In the genomic region with DNA sequence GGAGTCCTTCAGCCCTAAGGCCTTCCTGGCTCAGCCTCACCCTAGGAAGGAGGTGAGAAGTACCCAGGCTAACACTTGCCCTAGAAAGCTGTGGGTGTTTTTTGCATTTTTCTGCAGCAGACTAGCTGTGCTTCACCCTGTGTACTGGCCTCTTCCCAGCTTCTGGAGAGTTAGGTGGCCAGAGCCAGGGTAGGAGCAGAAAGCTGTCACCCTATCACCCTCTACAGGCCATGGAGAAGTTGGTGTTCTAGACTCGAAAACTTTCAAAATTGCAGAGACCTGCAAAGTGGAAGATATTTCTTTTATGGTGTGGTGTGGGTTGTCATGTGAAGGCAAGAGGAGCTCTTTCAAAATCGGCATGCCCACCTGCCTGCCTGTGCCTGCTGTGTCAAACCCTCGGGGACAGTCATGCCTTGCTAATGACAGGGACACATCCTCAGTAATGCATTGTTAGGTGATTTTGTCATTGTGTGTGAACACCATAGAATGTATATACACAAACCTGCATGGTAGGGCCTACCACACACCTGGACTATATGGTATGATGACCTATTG, we compare ENCODE assay signal across 18 cellular contexts. TPM values are rescaled to one million over a fixed set of nuclear protein-coding genes. Genes with fewer than 3 reads are reported as not detected.
DNase-seq lines count a peak whose midpoint lies in the region; ATAC-seq and TF ChIP-seq lines count a peak whose summit lies in the region.
"Had no signal": no experiment of that assay in that cellular context is flagged by ENCODE, and none has a peak within 500 bp of the region (broad histone marks: within the 10 kb centered on the region; RNA-seq: fewer than 3 reads in every experiment).

No MANE protein-coding gene starts in this region.

- H3K4me3 ChIP-seq in GM12864 (ENCODE audit: low read depth, low read length), result no peak overlapping the region
- no peak overlapping the region for H3K4me3 ChIP-seq in Karpas-422 (ENCODE audit: low read length)
- H3K4me3 ChIP-seq in dorsolateral prefrontal cortex, result no peak overlapping the region
- H3K4me3 ChIP-seq: GM23248, sigmoid colon, SK-N-MC had no signal

- H3K4me1 Mint-ChIP-seq in Calu3 (ENCODE audit: low read depth, unreplicated experiment), result no peaks in the 10 kb centered on the region

- TF ChIP-seq CTCF in GM12864 (IDR thresholded peaks at IDR 0.05; ENCODE audit: low read depth, low read length, missing control alignments), result peak; percentile 32
- TF ChIP-seq CTCF in dorsolateral prefrontal cortex (IDR thresholded peaks at IDR 0.05 in 54 of 56, conservative IDR thresholded peaks at IDR 0.05 in 2 of 56; ENCODE audit: low read depth in 1 of 56, partially characterized antibody in 56 of 56), result peak in 36 of 56 donors; percentile 7 to 58 (median 24)
- TF ChIP-seq CTCF in Calu3 (IDR thresholded peaks at IDR 0.05; ENCODE audit: unreplicated experiment), result no peak
- TF ChIP-seq CTCF in GM10266 (IDR thresholded peaks at IDR 0.05; ENCODE audit: control insufficient read depth, insufficient read depth, low read depth, missing control alignments), result no peak

- H3K4me2 ChIP-seq in Karpas-422 (ENCODE audit: low read depth, low read length, poor library complexity, severe bottlenecking), result no peak overlapping the region

- intact Hi-C loops in dorsolateral prefrontal cortex (cut with DNase I), result loop anchor here in 1 of 2 donors (2.0 kb wide), 1 partner anchor 549 kb away; no protein-coding TSS in a partner anchor
- intact Hi-C loops in Calu3 (cut with micrococcal nuclease; ENCODE audit: unreplicated experiment), result no loop called here

- no peaks in the 10 kb centered on the region for H3K9me3 ChIP-seq in Karpas-422 (ENCODE audit: low read length)
- H3K9me3 ChIP-seq: sigmoid colon had no signal

- no peak overlapping the region for H3K4me3 Mint-ChIP-seq in Calu3 (ENCODE audit: low read depth, unreplicated experiment)
- H3K4me3 Mint-ChIP-seq: activated CD4-positive, alpha-beta memory T cell treated with anti-CD3 and anti-CD28 coated beads for 36 hours; activated naive CD8-positive, alpha-beta T cell; activated T-cell treated with anti-CD3 and anti-CD28 coated beads, Interleukin-2, amount 50 U/mL, for 4 hours; dendritic cell treated with granulocyte-macrophage colony-stimulating factor and Interleukin-4, amounts not matched to agents 40 ng/mL and 50 ng/mL, for 4 days had no signal

- CTCF ChIA-PET in Calu3 (lab: Charles Lee), result no interaction called here

- H3K27me3 Mint-ChIP-seq in Calu3 (ENCODE audit: unreplicated experiment), result peaks cover 22% of the 10 kb centered on the region
- H3K27me3 Mint-ChIP-seq: activated CD4-positive, alpha-beta memory T cell treated with anti-CD3 and anti-CD28 coated beads for 36 hours; activated naive CD8-positive, alpha-beta T cell; dendritic cell treated with granulocyte-macrophage colony-stimulating factor and Interleukin-4, amounts not matched to agents 40 ng/mL and 50 ng/mL, for 4 days had no signal

- DNase-seq in GM12864 (ENCODE audit: low read depth), result no peak
- DNase-seq in Karpas-422, result peak; percentile 70
- DNase-seq in dorsolateral prefrontal cortex, result no peak
- peak; percentile 55 for DNase-seq in pons (ENCODE audit: low spot score)
- no peak for DNase-seq in Calu3
- DNase-seq in GM10266 (ENCODE audit: extremely low spot score), result no peak
- DNase-seq: activated CD4-positive, alpha-beta memory T cell treated with anti-CD3 and anti-CD28 coated beads for 36 hours; activated T-cell treated with anti-CD3 and anti-CD28 coated beads, Interleukin-2, amount 50 U/mL, for 4 hours; brain microvascular endothelial cell; DMS153; GM23248; NCI-H146; NCI-H226; sigmoid colon had no signal

- BruUV-seq in Calu3 (replicated peaks; lab: Mats Ljungman, UMichigan), result no TSS peak

- peak overlapping the region; percentile 98 for H3K27ac ChIP-seq in Karpas-422 (ENCODE audit: low read length)
- peak overlapping the region in 29 of 59 donors; percentile 7 to 65 (median 37) for H3K27ac ChIP-seq in dorsolateral prefrontal cortex
- H3K27ac ChIP-seq: brain microvascular endothelial cell, GM23248, sigmoid colon, SK-N-MC had no signal

- ATAC-seq in HG03196 (IDR thresholded peaks at IDR 0.05; ENCODE audit: unreplicated experiment), result no peak
- ATAC-seq: activated T-cell treated with anti-CD3 and anti-CD28 coated beads, Interleukin-2, amount 50 U/mL, for 4 hours had no signal

- no peaks in the 10 kb centered on the region; the same call in 1 of the 2 replicates for H4K20me1 ChIP-seq in Karpas-422 (ENCODE audit: insufficient read depth, low read depth, low read length)

- no peaks in the 10 kb centered on the region for H3K79me2 ChIP-seq in Karpas-422 (ENCODE audit: low read length)

- H3K4me1 ChIP-seq in Karpas-422 (ENCODE audit: low read length), result peaks cover 99% of the 10 kb centered on the region
- H3K4me1 ChIP-seq: sigmoid colon had no signal

- no peaks in the 10 kb centered on the region for H3K9me2 ChIP-seq in Karpas-422 (replicated peaks; ENCODE audit: insufficient read depth, low read length)

- H2AFZ ChIP-seq in Karpas-422 (ENCODE audit: low read length), result no peak overlapping the region
- H2AFZ ChIP-seq: GM23248 had no signal

- no peaks in the 10 kb centered on the region for H3K27me3 ChIP-seq in Karpas-422 (ENCODE audit: low read length)
- no peaks in the 10 kb centered on the region for H3K27me3 ChIP-seq in dorsolateral prefrontal cortex
- H3K27me3 ChIP-seq: brain microvascular endothelial cell, sigmoid colon had no signal

- H3K36me3 Mint-ChIP-seq in Calu3 (ENCODE audit: insufficient read depth, unreplicated experiment), result no peaks in the 10 kb centered on the region

- H3K9ac ChIP-seq in Karpas-422 (ENCODE audit: low read length), result peak overlapping the region; percentile 28; the same call in 1 of the 2 replicates
- H3K9ac ChIP-seq: GM23248 had no signal

- no peaks in the 10 kb centered on the region for H3K9me3 Mint-ChIP-seq in Calu3 (ENCODE audit: low read depth, unreplicated experiment)
- H3K9me3 Mint-ChIP-seq: activated CD4-positive, alpha-beta memory T cell treated with anti-CD3 and anti-CD28 coated beads for 36 hours; activated T-cell treated with anti-CD3 and anti-CD28 coated beads, Interleukin-2, amount 50 U/mL, for 4 hours; dendritic cell treated with granulocyte-macrophage colony-stimulating factor and Interleukin-4, amounts not matched to agents 40 ng/mL and 50 ng/mL, for 4 days had no signal

- peaks cover 69% of the 10 kb centered on the region for H3K36me3 ChIP-seq in Karpas-422 (ENCODE audit: insufficient read depth, low read length)
- H3K36me3 ChIP-seq: sigmoid colon had no signal

- H3K27ac Mint-ChIP-seq in Calu3 (ENCODE audit: unreplicated experiment), result no peak overlapping the region
- H3K27ac Mint-ChIP-seq: activated CD4-positive, alpha-beta memory T cell treated with anti-CD3 and anti-CD28 coated beads for 36 hours; activated naive CD8-positive, alpha-beta T cell; dendritic cell treated with granulocyte-macrophage colony-stimulating factor and Interleukin-4, amounts not matched to agents 40 ng/mL and 50 ng/mL, for 4 days had no signal

RNA-seq across cellular contexts. Expression of a gene that starts 29.8 kb away (rescaled TPM):
- 152 and 200 TPM in 2 replicates for total RNA-seq in Karpas-422 (2014; rRNA removed; shearing (Covaris generic); ENCODE audit: low replicate concordance)
- 100 to 1,000 TPM in 46 of 120 experiments, 10 to 100 TPM in 74; 35.8 to 122 (median 93.2) TPM for total RNA-seq in dorsolateral prefrontal cortex
- 1.7 and 2.2 TPM in 2 replicates for total RNA-seq in Calu3 (2022)

RNA-seq across cellular contexts. Expression of a gene that starts 46.4 kb away (rescaled TPM):
- total RNA-seq in Karpas-422 (2014; rRNA removed; shearing (Covaris generic); ENCODE audit: low replicate concordance), result 2.0 and 2.6 TPM in 2 replicates
- total RNA-seq in dorsolateral prefrontal cortex, result 1 to 10 TPM in 85 of 120 experiments, under 1 TPM in 35; 0.26 to 3.4 (median 1.3) TPM
- 0.35 and 0.42 TPM in 2 replicates for total RNA-seq in Calu3 (2022)

Comparison
In these comparisons a context has a peak if more than half of its experiments do, and no peak if none do; other contexts are left out.
1. DNase-seq: peak in Karpas-422 (single experiment) and pons (single experiment); none in GM12864 (single experiment), dorsolateral prefrontal cortex (0 of 10), Calu3 (single experiment) and GM10266 (single experiment).
2. CTCF ChIP-seq: peak in GM12864 (single experiment) and dorsolateral prefrontal cortex (36 of 56); none in Calu3 (single experiment) and GM10266 (single experiment).
3. RNA of a gene that starts 29.8 kb away (total RNA-seq): 152 to 200 TPM in Karpas-422 and 35.8 to 122 TPM in dorsolateral prefrontal cortex; 1.7 to 2.2 TPM in Calu3; every median in the first group is over 10 times any median in the second.